ENCODE assay signal across 27 cellular contexts in genomic region chr13:79231887-79232286, GRCh38.
"Had no signal": no experiment of that assay in that cellular context is flagged by ENCODE, and none has a peak within 500 bp of the region (broad histone marks: within the 10 kb centered on the region; RNA-seq: fewer than 3 reads in every experiment).

No MANE protein-coding gene starts in this region.

- H3K27me3 ChIP-seq: breast epithelium had no signal

- FAIRE-seq: RCC 7860, TTC549 had no signal

- ATAC-seq: activated CD8-positive, alpha-beta memory T cell treated with anti-CD3 and anti-CD28 coated beads, Interleukin-2, amount 10 ng/mL, durations not matched to agents 7 days and 5 days; PC-3; T-helper 17 cell had no signal

- H3K4me3 ChIP-seq: breast epithelium had no signal

- H3K36me3 ChIP-seq: breast epithelium had no signal

- H3K27ac ChIP-seq: breast epithelium had no signal

- DNase-seq: activated B cell treated with CpG ODN at 0.5 μM for 24 hours; activated CD4-positive, alpha-beta T cell treated with anti-CD3 and anti-CD28 coated beads for 1 hour; activated CD4-positive, alpha-beta T cell treated with anti-CD3 and anti-CD28 coated beads, Interleukin-2, amount 10 ng/mL, durations not matched to agents 24 days and 14 days; activated CD4-positive, alpha-beta T cell treated with anti-CD3 and anti-CD28 coated beads, Interleukin-2, amount 50 U/mL, for 48 hours; activated CD8-positive, alpha-beta memory T cell treated with anti-CD3 and anti-CD28 coated beads, Interleukin-2, amount 10 ng/mL, durations not matched to agents 7 days and 5 days; activated effector memory CD4-positive, alpha-beta T cell treated with Interleukin-2 at 50 U/mL for 16 hours; activated naive CD4-positive, alpha-beta T cell; activated T-cell treated with anti-CD3 and anti-CD28 coated beads, Interleukin-2, amount 50 U/mL, for 24 hours; aorta; central memory CD4-positive, alpha-beta T cell; Karpas-422; NCI-H1092 treated with DMSO at 0.1 percent for 48 hours; NCI-H1417 treated with DMSO at 0.1 percent for 48 hours; NCI-H1694; NCI-H2029; NCI-H2107; NCI-H2171 treated with DMSO at 0.1 percent for 48 hours; NCI-H226; NCI-H526; NCI-H82; PC-3; SHP77 treated with DMSO at 0.1 percent for 48 hours; T-helper 17 cell; T-helper 9 cell had no signal

- H3K4me1 ChIP-seq: breast epithelium had no signal

- H3K9me3 ChIP-seq: breast epithelium had no signal
